ENCODE assay signal across 17 cellular contexts in the genomic region with DNA sequence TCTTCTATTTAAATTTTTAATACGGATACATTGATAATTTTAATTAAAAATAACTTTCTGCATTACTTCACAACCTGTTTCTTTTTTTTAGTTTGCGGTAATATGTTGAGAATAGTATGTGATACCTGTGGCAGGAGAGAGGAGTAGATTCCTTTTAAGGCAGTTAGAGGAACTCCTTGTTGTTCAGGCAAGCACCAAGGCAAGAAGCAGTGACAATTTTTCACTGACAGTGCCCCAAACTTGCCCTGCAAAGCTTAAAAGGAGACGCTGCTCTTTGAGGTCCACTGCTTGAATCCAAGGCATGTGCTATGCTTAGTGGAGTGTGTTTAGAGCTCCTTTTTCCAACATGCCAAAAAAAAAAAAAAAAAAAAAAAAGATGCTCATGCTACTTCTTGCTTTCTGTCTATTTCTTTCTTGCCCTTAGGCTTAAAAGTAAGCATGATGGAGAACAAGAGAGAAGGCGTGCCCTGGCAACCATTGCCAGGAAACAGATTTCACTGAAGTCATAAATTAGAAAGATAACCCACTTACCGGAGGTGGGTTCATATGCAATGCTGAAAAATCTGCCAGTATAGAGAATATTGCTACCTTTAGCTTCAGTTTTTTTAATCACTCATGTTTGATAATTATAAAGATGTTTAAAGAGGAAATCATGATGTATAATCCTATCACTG. TPM values are rescaled to one million over a fixed set of nuclear protein-coding genes. Genes with fewer than 3 reads are reported as not detected.
DNase-seq lines count a peak whose midpoint lies in the region; ATAC-seq, FAIRE-seq and TF ChIP-seq lines count a peak whose summit lies in the region.
"Had no signal": no experiment of that assay in that cellular context is flagged by ENCODE, and none has a peak within 500 bp of the region (broad histone marks: within the 10 kb centered on the region; RNA-seq: fewer than 3 reads in every experiment).

No MANE protein-coding gene starts in this region.

- peaks cover 0 to 4% of the 10 kb centered on the region in 2 donors for H3K4me1 ChIP-seq in small intestine (ENCODE audit: control insufficient read depth in 2 of 2, insufficient read depth in 1 of 2, low read depth in 1 of 2, low read length in 1 of 2)
- H3K4me1 ChIP-seq in gastroesophageal sphincter: peaks cover 0 to 4% (median 0%) of the 10 kb centered on the region in 3 donors
- H3K4me1 ChIP-seq: colonic mucosa had no signal

- DNase-seq in activated effector memory CD4-positive, alpha-beta T cell treated with anti-CD3 and anti-CD28 coated beads, Interleukin-2, amount 50 U/mL, for 16 hours: peak; percentile 67
- no peak for DNase-seq in activated effector memory CD4-positive, alpha-beta T cell treated with Interleukin-2 at 50 U/mL for 16 hours
- DNase-seq in SK-N-DZ (ENCODE audit: low spot score): peak; percentile 17
- peak; percentile 66 for DNase-seq in activated naive CD4-positive, alpha-beta T cell treated with anti-CD3 and anti-CD28 coated beads, Interleukin-2, amount 10 ng/mL, durations not matched to agents 7 days and 5 days
- peak; percentile 27 for DNase-seq in small intestine
- DNase-seq in DMS53 treated with DMSO at 0.1 percent for 48 hours (lab: John Stamatoyannopoulos, UW; ENCODE audit: unreplicated experiment): no peak
- DNase-seq in KG1 (lab: John Stamatoyannopoulos, UW): no peak
- DNase-seq: colonic mucosa; NCI-H1048; NCI-H526; ovary; Right ventricle myocardium superior; stimulated activated CD4-positive, alpha-beta T cell treated with anti-CD3 and anti-CD28 coated beads, Interleukin-12 subunit alpha, Interleukin-12 subunit beta, amount 100 ng/mL, for 4 hours had no signal

- peak overlapping the region; percentile 89 for H3K27ac Mint-ChIP-seq in activated naive CD4-positive, alpha-beta T cell treated with anti-CD3 and anti-CD28 coated beads, Interleukin-2, amount 10 ng/mL, durations not matched to agents 7 days and 5 days
- H3K27ac Mint-ChIP-seq: WTC11 had no signal

- no peaks in the 10 kb centered on the region for H3K27me3 Mint-ChIP-seq in activated naive CD4-positive, alpha-beta T cell treated with anti-CD3 and anti-CD28 coated beads, Interleukin-2, amount 10 ng/mL, durations not matched to agents 7 days and 5 days

- TF ChIP-seq POLR2A in gastroesophageal sphincter (IDR thresholded peaks at IDR 0.05): no peak

- H3K27ac ChIP-seq in small intestine (ENCODE audit: low read depth in 1 of 2, low read length in 1 of 2): no peak overlapping the region
- H3K27ac ChIP-seq in gastroesophageal sphincter: no peak overlapping the region
- H3K27ac ChIP-seq: colonic mucosa, ovary had no signal

- FAIRE-seq in small intestine (lab: Jason Lieb, UNC): no peak
- FAIRE-seq: H54 had no signal

- peak overlapping the region; percentile 20 for H3K4me3 Mint-ChIP-seq in activated naive CD4-positive, alpha-beta T cell treated with anti-CD3 and anti-CD28 coated beads, Interleukin-2, amount 10 ng/mL, durations not matched to agents 7 days and 5 days
- H3K4me3 Mint-ChIP-seq: mesothelial cell of epicardium, WTC11 had no signal

- no peaks in the 10 kb centered on the region for H3K36me3 ChIP-seq in small intestine (ENCODE audit: control insufficient read depth in 2 of 2, insufficient read depth in 2 of 2, low read length in 2 of 2)
- H3K36me3 ChIP-seq in gastroesophageal sphincter: no peaks in the 10 kb centered on the region
- H3K36me3 ChIP-seq: colonic mucosa, ovary had no signal

- TF ChIP-seq EP300 in gastroesophageal sphincter (IDR thresholded peaks at IDR 0.05): no peak

- H3K4me3 ChIP-seq in small intestine (ENCODE audit: low read depth in 1 of 2, low read length in 2 of 2): no peak overlapping the region
- no peak overlapping the region for H3K4me3 ChIP-seq in gastroesophageal sphincter
- H3K4me3 ChIP-seq: colonic mucosa, ovary had no signal

- peaks cover 65% of the 10 kb centered on the region for H3K4me1 Mint-ChIP-seq in activated naive CD4-positive, alpha-beta T cell treated with anti-CD3 and anti-CD28 coated beads, Interleukin-2, amount 10 ng/mL, durations not matched to agents 7 days and 5 days

- WGBS in small intestine, 3 donors: 55 to 61% (median 57%) methylated on average over 5 of the region's 5 CpGs
- WGBS in gastroesophageal sphincter (ENCODE audit: low coverage in 1 of 2), 2 donors: 60 to 71% methylated on average over 3 of the region's 5 CpGs

- peaks cover 3% of the 10 kb centered on the region for H3K9me3 Mint-ChIP-seq in activated naive CD4-positive, alpha-beta T cell treated with anti-CD3 and anti-CD28 coated beads, Interleukin-2, amount 10 ng/mL, durations not matched to agents 7 days and 5 days
- H3K9me3 Mint-ChIP-seq: mesothelial cell of epicardium, WTC11 had no signal

- H3K27me3 ChIP-seq in small intestine (ENCODE audit: control insufficient read depth in 2 of 2, insufficient read depth in 2 of 2, low read length in 2 of 2) (no peaks in the 10 kb centered on the region), gastroesophageal sphincter (no peaks in the 10 kb centered on the region)
- H3K27me3 ChIP-seq: colonic mucosa, ovary had no signal

- H3K36me3 Mint-ChIP-seq in activated naive CD4-positive, alpha-beta T cell treated with anti-CD3 and anti-CD28 coated beads, Interleukin-2, amount 10 ng/mL, durations not matched to agents 7 days and 5 days: peaks cover 14% of the 10 kb centered on the region
- H3K36me3 Mint-ChIP-seq: mesothelial cell of epicardium, WTC11 had no signal

- TF ChIP-seq CTCF in gastroesophageal sphincter (IDR thresholded peaks at IDR 0.05): no peak

- CTCF ChIA-PET in activated naive CD4-positive, alpha-beta T cell treated with anti-CD3 and anti-CD28 coated beads, Interleukin-2, amount 10 ng/mL, durations not matched to agents 7 days and 5 days (lab: Charles Lee): interaction anchor here (2.3 kb wide), 1 partner anchor 42 kb away, joined by 6 read pairs; no protein-coding TSS in a partner anchor

- no peak for ATAC-seq in gastroesophageal sphincter
- ATAC-seq: WTC11 had no signal

- H3K9me3 ChIP-seq in small intestine (ENCODE audit: control insufficient read depth, low read depth) (no peaks in the 10 kb centered on the region), gastroesophageal sphincter (no peaks in the 10 kb centered on the region)
- H3K9me3 ChIP-seq: colonic mucosa, ovary had no signal

RNA-seq across cellular contexts. Expression of gene DYRK2, which starts 58.3 kb away (rescaled TPM):
- 30.0 and 31.8 TPM in 2 replicates for polyA plus RNA-seq in SK-N-DZ (2014; cell fraction: cytosol; rRNA removed)
- 28.2 and 31.7 TPM in 2 replicates for polyA plus RNA-seq in SK-N-DZ (2014; cell fraction: nucleus; rRNA removed)
- polyA plus RNA-seq in small intestine: 10 to 100 TPM; 12.2 to 12.3 (median 12.3) TPM
- 10 to 100 TPM; 24.0 to 58.2 (median 32.2) TPM for total RNA-seq in gastroesophageal sphincter

Comparison
In these comparisons a context has a peak if more than half of its experiments do, and no peak if none do; other contexts are left out.
1. DNase-seq: peak in activated effector memory CD4-positive, alpha-beta T cell treated with anti-CD3 and anti-CD28 coated beads, Interleukin-2, amount 50 U/mL, for 16 hours (single experiment), SK-N-DZ (single experiment), activated naive CD4-positive, alpha-beta T cell treated with anti-CD3 and anti-CD28 coated beads, Interleukin-2, amount 10 ng/mL, durations not matched to agents 7 days and 5 days (single experiment) and small intestine (single experiment); none in activated effector memory CD4-positive, alpha-beta T cell treated with Interleukin-2 at 50 U/mL for 16 hours (single experiment), DMS53 treated with DMSO at 0.1 percent for 48 hours (single experiment) and KG1 (single experiment).